18 cellular contexts compared by ENCODE assay signal in genomic region chr6:125899726-125900182, GRCh38. TPM values are rescaled to one million over a fixed set of nuclear protein-coding genes. Genes with fewer than 3 reads are reported as not detected.
A peak's percentile ranks its signal among the peaks of the same experiment; 100 is the strongest.
DNase-seq lines count a peak whose midpoint lies in the region; ATAC-seq and TF ChIP-seq lines count a peak whose summit lies in the region.
"Had no signal": no experiment of that assay in that cellular context is flagged by ENCODE, and none has a peak within 500 bp of the region (broad histone marks: within the 10 kb centered on the region; RNA-seq: fewer than 3 reads in every experiment).

No MANE protein-coding gene starts in this region.

- CTCF ChIA-PET in activated CD8-positive, alpha-beta T cell treated with anti-CD3 and anti-CD28 coated beads, Interleukin-2, amount 10 ng/mL, durations not matched to agents 7 days and 5 days (lab: Charles Lee), result interaction anchor here (1.0 to 6.6 kb wide), 6 partner anchors 20 to 108 kb away, joined by 3 to 36 read pairs (median 4); partner anchors contain the start of genes HINT3 and NCOA7

- TF ChIP-seq CTCF in body of pancreas (IDR thresholded peaks at IDR 0.05) (peak in 4 of 7 experiments; percentile 15 to 33 (median 24)), right lobe of liver (IDR thresholded peaks at IDR 0.05) (peak in 1 of 4 donors; percentile 32)

- H3K27me3 Mint-ChIP-seq in activated CD8-positive, alpha-beta T cell treated with anti-CD3 and anti-CD28 coated beads, Interleukin-2, amount 10 ng/mL, durations not matched to agents 7 days and 5 days (ENCODE audit: low read depth), result no peaks in the 10 kb centered on the region
- H3K27me3 Mint-ChIP-seq: CD4-positive, alpha-beta T cell had no signal

- H3K4me1 Mint-ChIP-seq in activated CD8-positive, alpha-beta T cell treated with anti-CD3 and anti-CD28 coated beads, Interleukin-2, amount 10 ng/mL, durations not matched to agents 7 days and 5 days (ENCODE audit: low read depth), result peaks cover 21% of the 10 kb centered on the region

- ATAC-seq in HG02678 (IDR thresholded peaks at IDR 0.05; ENCODE audit: unreplicated experiment) (peak; percentile 55), body of pancreas (peak; percentile 89), right lobe of liver (peak; percentile 86 to 95 (median 91)), HG03457 (IDR thresholded peaks at IDR 0.05; ENCODE audit: unreplicated experiment) (no peak), GM21576 (IDR thresholded peaks at IDR 0.05; ENCODE audit: unreplicated experiment) (no peak)
- no peak for ATAC-seq in activated CD8-positive, alpha-beta T cell treated with anti-CD3 and anti-CD28 coated beads, Interleukin-2, amount 10 ng/mL, durations not matched to agents 7 days and 5 days
- ATAC-seq: foreskin keratinocyte; stimulated activated effector memory CD8-positive, alpha-beta T cell treated with anti-CD3 and anti-CD28 coated beads, Interleukin-12 subunit alpha, Interleukin-12 subunit beta, amount 100 ng/mL, for 72 hours had no signal

- H3K27me3 ChIP-seq in body of pancreas (no peaks in the 10 kb centered on the region), right lobe of liver (no peaks in the 10 kb centered on the region)
- H3K27me3 ChIP-seq: foreskin keratinocyte, MG63, Peyer's patch had no signal

- H3K4me3 ChIP-seq in body of pancreas, result no peak overlapping the region
- peak overlapping the region; percentile 30 to 52 (median 32) for H3K4me3 ChIP-seq in right lobe of liver
- H3K4me3 ChIP-seq: MG63, Peyer's patch, skin epidermis had no signal

- H3K36me3 Mint-ChIP-seq in activated CD8-positive, alpha-beta T cell treated with anti-CD3 and anti-CD28 coated beads, Interleukin-2, amount 10 ng/mL, durations not matched to agents 7 days and 5 days (ENCODE audit: low read depth), result peaks cover 7% of the 10 kb centered on the region

- WGBS in body of pancreas, 2 donors, result 10 to 12% methylated on average over 2 of the region's 2 CpGs
- 40% methylated on average over 2 of the region's 2 CpGs for WGBS in right lobe of liver (ENCODE audit: insufficient coverage, low coverage, low lambda C conversion rate, missing lambda C conversion rate)

- H3K27ac ChIP-seq in body of pancreas (peak overlapping the region; percentile 46 to 80 (median 62)), right lobe of liver (peak overlapping the region; percentile 80 to 85 (median 81))
- H3K27ac ChIP-seq: foreskin keratinocyte, Peyer's patch, skin epidermis had no signal

- H3K9me3 Mint-ChIP-seq in activated CD8-positive, alpha-beta T cell treated with anti-CD3 and anti-CD28 coated beads, Interleukin-2, amount 10 ng/mL, durations not matched to agents 7 days and 5 days (ENCODE audit: insufficient read depth), result no peaks in the 10 kb centered on the region
- H3K9me3 Mint-ChIP-seq: activated T-helper 2 cell treated with anti-CD3 and anti-CD28 coated beads, Interferon-gamma antibody, Interleukin-2, Interleukin-4, amounts not matched to agents 10 μg/mL and 5 μg/mL and 100 μg/mL, durations not matched to agents 14 hours and 24 hours and 36 hours; CD4-positive, alpha-beta T cell; stimulated activated effector memory CD8-positive, alpha-beta T cell treated with anti-CD3 and anti-CD28 coated beads, Interleukin-12 subunit alpha, Interleukin-12 subunit beta, amount 100 ng/mL, for 72 hours had no signal

- intact Hi-C loops in body of pancreas (cut with DNase I) (loop anchor here (10.0 kb wide), 1 partner anchor 55 kb away; the partner anchor contains the start of gene HINT3), right lobe of liver (cut with DNase I) (loop anchor here in 1 of 2 donors (10.0 kb wide), 1 partner anchor 55 kb away; the partner anchor contains the start of gene HINT3)

- peak; percentile 7 for DNase-seq in COLO668 (lab: John Stamatoyannopoulos, UW; ENCODE audit: unreplicated experiment)
- DNase-seq in body of pancreas, result peak in 3 of 4 donors; percentile 16 to 38 (median 21)
- DNase-seq in right lobe of liver, result peak in 1 of 3 donors; percentile 51
- no peak for DNase-seq in activated CD8-positive, alpha-beta T cell treated with anti-CD3 and anti-CD28 coated beads, Interleukin-2, amount 10 ng/mL, durations not matched to agents 7 days and 5 days
- no peak for DNase-seq in mucosa of gallbladder (ENCODE audit: low spot score)
- DNase-seq: CD4-positive, alpha-beta T cell; foreskin keratinocyte; MG63; NCI-H187; NCI-H748 treated with DMSO at 0.1 percent for 48 hours; Peyer's patch; trophoblast cell had no signal

- POLR2A ChIA-PET in activated CD8-positive, alpha-beta T cell treated with anti-CD3 and anti-CD28 coated beads, Interleukin-2, amount 10 ng/mL, durations not matched to agents 7 days and 5 days (lab: Charles Lee), result no interaction called here

- H3K27ac Mint-ChIP-seq in activated CD8-positive, alpha-beta T cell treated with anti-CD3 and anti-CD28 coated beads, Interleukin-2, amount 10 ng/mL, durations not matched to agents 7 days and 5 days, result no peak overlapping the region
- H3K27ac Mint-ChIP-seq: activated T-helper 2 cell treated with anti-CD3 and anti-CD28 coated beads, Interferon-gamma antibody, Interleukin-2, Interleukin-4, amounts not matched to agents 10 μg/mL and 5 μg/mL and 100 μg/mL, durations not matched to agents 14 hours and 24 hours and 36 hours; CD4-positive, alpha-beta T cell; stimulated activated effector memory CD8-positive, alpha-beta T cell treated with anti-CD3 and anti-CD28 coated beads, Interleukin-12 subunit alpha, Interleukin-12 subunit beta, amount 100 ng/mL, for 72 hours had no signal

- TF ChIP-seq POLR2A in body of pancreas (IDR thresholded peaks at IDR 0.05), result peak in 2 of 3 donors; percentile 27 to 29
- TF ChIP-seq POLR2A in right lobe of liver (IDR thresholded peaks at IDR 0.05), result peak; percentile 68

- H3K9me3 ChIP-seq in body of pancreas (no peaks in the 10 kb centered on the region), right lobe of liver (no peaks in the 10 kb centered on the region)
- H3K9me3 ChIP-seq: MG63, Peyer's patch had no signal

- H3K4me1 ChIP-seq in body of pancreas (peaks cover 26% of the 10 kb centered on the region), right lobe of liver (peaks cover 0 to 21% (median 0%) of the 10 kb centered on the region in 4 donors)
- H3K4me1 ChIP-seq: foreskin keratinocyte, Peyer's patch had no signal

- no peaks in the 10 kb centered on the region for H3K36me3 ChIP-seq in body of pancreas (replicated peaks in 1 of 2; ENCODE audit: insufficient read depth in 1 of 2, low read depth in 2 of 2)
- H3K36me3 ChIP-seq in right lobe of liver, result peaks cover 0 to 7% (median 1%) of the 10 kb centered on the region in 4 donors
- H3K36me3 ChIP-seq: MG63, Peyer's patch had no signal

- no peak overlapping the region for H3K4me3 Mint-ChIP-seq in activated CD8-positive, alpha-beta T cell treated with anti-CD3 and anti-CD28 coated beads, Interleukin-2, amount 10 ng/mL, durations not matched to agents 7 days and 5 days
- H3K4me3 Mint-ChIP-seq: CD4-positive, alpha-beta T cell; stimulated activated effector memory CD8-positive, alpha-beta T cell treated with anti-CD3 and anti-CD28 coated beads, Interleukin-12 subunit alpha, Interleukin-12 subunit beta, amount 100 ng/mL, for 72 hours had no signal

RNA-seq across cellular contexts. Expression of gene HINT3, which starts 56.8 kb away (rescaled TPM):
- 10 to 100 TPM in 1 of 2 donors, 1 to 10 TPM in 1; 8.8 to 14.5 TPM for total RNA-seq in body of pancreas
- total RNA-seq in right lobe of liver, result 10 to 100 TPM in 5 of 6 experiments, 1 to 10 TPM in 1; 8.5 to 16.6 (median 14.3) TPM
- total RNA-seq in activated CD8-positive, alpha-beta T cell treated with anti-CD3 and anti-CD28 coated beads, Interleukin-2, amount 10 ng/mL, durations not matched to agents 7 days and 5 days, result 1 to 10 TPM; 8.0 to 9.1 TPM
- total RNA-seq in mucosa of gallbladder, result 32.3 TPM

Comparison
In these comparisons a context has a peak if more than half of its experiments do, and no peak if none do; other contexts are left out.
1. DNase-seq: peak in COLO668 (single experiment) and body of pancreas (3 of 4); none in activated CD8-positive, alpha-beta T cell treated with anti-CD3 and anti-CD28 coated beads, Interleukin-2, amount 10 ng/mL, durations not matched to agents 7 days and 5 days (single experiment) and mucosa of gallbladder (single experiment).
2. ATAC-seq: peak in HG02678 (single experiment), body of pancreas (single experiment) and right lobe of liver (4 of 4); none in HG03457 (single experiment), activated CD8-positive, alpha-beta T cell treated with anti-CD3 and anti-CD28 coated beads, Interleukin-2, amount 10 ng/mL, durations not matched to agents 7 days and 5 days (single experiment) and GM21576 (single experiment).
3. H3K4me3 ChIP-seq: peak in right lobe of liver (3 of 3); none in body of pancreas (0 of 2).